In genomic region chrX:132875705-132876508, GRCh38 we compare ENCODE assay signal across 24 cellular contexts.
DNase-seq lines count a peak whose midpoint lies in the region; ATAC-seq and TF ChIP-seq lines count a peak whose summit lies in the region.
"Had no signal": no experiment of that assay in that cellular context is flagged by ENCODE, and none has a peak within 500 bp of the region (broad histone marks: within the 10 kb centered on the region; RNA-seq: fewer than 3 reads in every experiment).

No MANE protein-coding gene starts in this region.

- DNase-seq in GM23338 (ENCODE audit: low spot score) (peak; percentile 64), SJCRH30 (peak in 1 of 2 experiments; percentile 46), osteocyte (ENCODE audit: extremely low spot score, unreplicated experiment) (no peak), HuH-7.5 (ENCODE audit: low spot score) (no peak), NCI-H524 treated with DMSO at 0.1 percent for 48 hours (lab: John Stamatoyannopoulos, UW) (no peak), dedifferentiated amniotic fluid mesenchymal stem cell (ENCODE audit: extremely low spot score) (no peak)
- DNase-seq: activated CD8-positive, alpha-beta T cell treated with anti-CD3 and anti-CD28 coated beads for 36 hours; activated gamma-delta T cell treated with Interleukin-2 at 50 U/mL for 16 hours; brain microvascular endothelial cell; effector memory CD8-positive, alpha-beta T cell; esophagus squamous epithelium; GDM1; left cardiac atrium; natural killer cell; NCI-H146; NCI-H2171; NCI-H526 treated with DMSO at 0.1 percent for 48 hours; substantia nigra; T1000 had no signal

- H3K4me1 Mint-ChIP-seq in GM23338 (peaks cover 44% of the 10 kb centered on the region), osteocyte (ENCODE audit: unreplicated experiment) (peaks cover 27% of the 10 kb centered on the region)
- H3K4me1 Mint-ChIP-seq: natural killer cell had no signal

- no peaks in the 10 kb centered on the region for H4K20me1 ChIP-seq in GM23338 (replicated peaks; ENCODE audit: insufficient read depth)

- H3K4me2 ChIP-seq in GM23338 = peak overlapping the region; percentile 66

- H3K4me3 ChIP-seq in GM23338 (peak overlapping the region; percentile 34), SJCRH30 (no peak overlapping the region), iPS-18a (ENCODE audit: low read length) (peak overlapping the region; percentile 45)
- H3K4me3 ChIP-seq: esophagus squamous epithelium, gastroesophageal sphincter, K562 had no signal

- no peak for TF ChIP-seq CTCF in GM23338 (conservative IDR thresholded peaks at IDR 0.05; ENCODE audit: low read depth in 2 of 2)
- no peak for TF ChIP-seq CTCF in osteocyte (IDR thresholded peaks at IDR 0.05)

- ATAC-seq in GM23338 = peak; percentile 86
- no peak for ATAC-seq in HG02885 (IDR thresholded peaks at IDR 0.05; ENCODE audit: poor library complexity, unreplicated experiment)
- ATAC-seq: activated CD4-positive, CD25-positive, alpha-beta regulatory T cell treated with anti-CD3 and anti-CD28 coated beads, Interleukin-2, amount 50 U/mL, for 24 hours; activated CD8-positive, alpha-beta T cell treated with anti-CD3 and anti-CD28 coated beads for 36 hours; effector memory CD8-positive, alpha-beta T cell; gastroesophageal sphincter; K562; natural killer cell had no signal

- H3K27ac ChIP-seq in GM23338 (ENCODE audit: low read depth) (peak overlapping the region; percentile 83), SJCRH30 (peak overlapping the region; percentile 87), iPS-18a (ENCODE audit: low read length) (no peak overlapping the region)
- H3K27ac ChIP-seq: brain microvascular endothelial cell, esophagus squamous epithelium, gastroesophageal sphincter had no signal

- H3K4me3 Mint-ChIP-seq in GM23338 = peak overlapping the region; percentile 65
- no peak overlapping the region for H3K4me3 Mint-ChIP-seq in osteocyte (ENCODE audit: unreplicated experiment)
- H3K4me3 Mint-ChIP-seq: activated CD8-positive, alpha-beta T cell treated with anti-CD3 and anti-CD28 coated beads for 36 hours; effector memory CD8-positive, alpha-beta T cell; natural killer cell had no signal

- H3K9ac ChIP-seq in iPS-18a (ENCODE audit: low read length) = no peak overlapping the region

- no peaks in the 10 kb centered on the region for H3F3A ChIP-seq in GM23338 (replicated peaks; ENCODE audit: low read depth)

- no peaks in the 10 kb centered on the region for H3K79me2 ChIP-seq in GM23338 (replicated peaks; ENCODE audit: insufficient read depth)

- H3K9me3 Mint-ChIP-seq in GM23338 (no peaks in the 10 kb centered on the region), osteocyte (ENCODE audit: unreplicated experiment) (no peaks in the 10 kb centered on the region)
- H3K9me3 Mint-ChIP-seq: activated CD8-positive, alpha-beta T cell treated with anti-CD3 and anti-CD28 coated beads for 36 hours; effector memory CD8-positive, alpha-beta T cell; natural killer cell had no signal

- H3K9me2 ChIP-seq in GM23338 (ENCODE audit: insufficient read depth) = peaks cover 4% of the 10 kb centered on the region; the same call in 1 of the 2 replicates

- H3K4me1 ChIP-seq in GM23338 (ENCODE audit: insufficient read depth) (peaks cover 34% of the 10 kb centered on the region), SJCRH30 (peaks cover 49% of the 10 kb centered on the region), iPS-18a (ENCODE audit: control insufficient read depth, low read depth, low read length) (peaks cover 42% of the 10 kb centered on the region)
- H3K4me1 ChIP-seq: esophagus squamous epithelium, gastroesophageal sphincter had no signal

- peaks cover 2% of the 10 kb centered on the region for H3K27me3 Mint-ChIP-seq in GM23338 (ENCODE audit: insufficient read depth, low read depth, poor library complexity)
- no peaks in the 10 kb centered on the region for H3K27me3 Mint-ChIP-seq in osteocyte (ENCODE audit: unreplicated experiment)
- H3K27me3 Mint-ChIP-seq: activated CD8-positive, alpha-beta T cell treated with anti-CD3 and anti-CD28 coated beads for 36 hours; effector memory CD8-positive, alpha-beta T cell had no signal

- H3K36me3 Mint-ChIP-seq in GM23338 (ENCODE audit: low read depth) (no peaks in the 10 kb centered on the region), osteocyte (ENCODE audit: unreplicated experiment) (no peaks in the 10 kb centered on the region)
- H3K36me3 Mint-ChIP-seq: natural killer cell had no signal

- no peak overlapping the region for H2AFZ ChIP-seq in GM23338

- H3K36me3 ChIP-seq in GM23338 (ENCODE audit: insufficient read depth) (no peaks in the 10 kb centered on the region), SJCRH30 (no peaks in the 10 kb centered on the region), iPS-18a (ENCODE audit: control insufficient read depth, low read depth, low read length) (no peaks in the 10 kb centered on the region)
- H3K36me3 ChIP-seq: brain microvascular endothelial cell, esophagus squamous epithelium, gastroesophageal sphincter had no signal

- no peaks in the 10 kb centered on the region for H3K9me3 ChIP-seq in SJCRH30 (replicated peaks)
- H3K9me3 ChIP-seq in iPS-18a (ENCODE audit: control insufficient read depth, low read depth, low read length) = peaks cover 4% of the 10 kb centered on the region
- H3K9me3 ChIP-seq: esophagus squamous epithelium, gastroesophageal sphincter had no signal

- H3K27ac Mint-ChIP-seq in GM23338 = peak overlapping the region; percentile 90
- peak overlapping the region; percentile 6 for H3K27ac Mint-ChIP-seq in osteocyte (ENCODE audit: unreplicated experiment)
- H3K27ac Mint-ChIP-seq: activated CD8-positive, alpha-beta T cell treated with anti-CD3 and anti-CD28 coated beads for 36 hours; effector memory CD8-positive, alpha-beta T cell; natural killer cell had no signal

- H3K27me3 ChIP-seq in GM23338 (ENCODE audit: insufficient read depth) (no peaks in the 10 kb centered on the region), SJCRH30 (no peaks in the 10 kb centered on the region), iPS-18a (ENCODE audit: control insufficient read depth, insufficient read depth, low read length) (no peaks in the 10 kb centered on the region)
- H3K27me3 ChIP-seq: brain microvascular endothelial cell, esophagus squamous epithelium, gastroesophageal sphincter had no signal

TF ChIP-seq in GM23338, 12 proteins besides CTCF, POLR2A, EP300 and RAD21:
- peak; percentile 70; the same call in 1 of the 2 replicates for TF ChIP-seq ZNF462 (CRISPR knock-in tag; IDR thresholded peaks at IDR 0.05)
- TF ChIP-seq NANOG (IDR thresholded peaks at IDR 0.05; ENCODE audit: borderline replicate concordance) = peak; percentile 57; the same call in 1 of the 2 replicates
- TF ChIP-seq EZH2 (IDR thresholded peaks at IDR 0.05; ENCODE audit: low read depth, unreplicated experiment) = no peak
